ENCODE assay signal across 21 cellular contexts in genomic region chr11:1942541-1943260, GRCh38. TPM values are rescaled to one million over a fixed set of nuclear protein-coding genes. Genes with fewer than 3 reads are reported as not detected.
DNase-seq lines count a peak whose midpoint lies in the region; ATAC-seq and TF ChIP-seq lines count a peak whose summit lies in the region.
"Had no signal": no experiment of that assay in that cellular context is flagged by ENCODE, and none has a peak within 500 bp of the region (broad histone marks: within the 10 kb centered on the region; RNA-seq: fewer than 3 reads in every experiment).

No MANE protein-coding gene starts in this region.

- TF ChIP-seq RAD21 in SK-N-SH (IDR thresholded peaks at IDR 0.05; ENCODE audit: low read length), result no peak

- peaks cover 9% of the 10 kb centered on the region for H3K27me3 Mint-ChIP-seq in activated naive CD4-positive, alpha-beta T cell treated with anti-CD3 and anti-CD28 coated beads, Interleukin-2, amount 10 ng/mL, durations not matched to agents 7 days and 5 days
- H3K27me3 Mint-ChIP-seq in activated naive CD4-positive, alpha-beta T cell treated with anti-CD3 and anti-CD28 coated beads for 36 hours (ENCODE audit: low read depth), result no peaks in the 10 kb centered on the region
- H3K27me3 Mint-ChIP-seq in type B pancreatic cell, result no peaks in the 10 kb centered on the region
- H3K27me3 Mint-ChIP-seq: activated T-helper 17 cell treated with anti-CD3 and anti-CD28 coated beads, Interleukin-2, amount 50 U/mL, for 72 hours had no signal

- TF ChIP-seq CTCF in RWPE1 (conservative IDR thresholded peaks at IDR 0.05; ENCODE audit: low read depth), result no peak
- TF ChIP-seq CTCF in lower lobe of right lung (IDR thresholded peaks at IDR 0.05), result no peak
- TF ChIP-seq CTCF in type B pancreatic cell (conservative IDR thresholded peaks at IDR 0.05), result no peak
- TF ChIP-seq CTCF in SK-N-SH (IDR thresholded peaks at IDR 0.05), result no peak

- peaks cover 4% of the 10 kb centered on the region for H3K27me3 ChIP-seq in lower lobe of right lung (ENCODE audit: low read depth)
- no peaks in the 10 kb centered on the region for H3K27me3 ChIP-seq in SK-N-SH (ENCODE audit: insufficient read depth)
- no peaks in the 10 kb centered on the region for H3K27me3 ChIP-seq in HAP-1 (ENCODE audit: low read depth)
- H3K27me3 ChIP-seq: colonic mucosa, upper lobe of left lung had no signal

- H3K9ac ChIP-seq in SK-N-SH, result no peak overlapping the region
- H3K9ac ChIP-seq: parathyroid adenoma had no signal

- intact Hi-C loops in activated naive CD4-positive, alpha-beta T cell treated with anti-CD3 and anti-CD28 coated beads for 36 hours (cut with micrococcal nuclease), result no loop called here
- intact Hi-C loops in lower lobe of right lung (cut with DNase I), result no loop called here

- no peaks in the 10 kb centered on the region for H3K9me2 ChIP-seq in SK-N-SH

- in situ Hi-C loops in HAP-1 (cut with MboI; ENCODE audit: low sequenced_read_pairs), result no loop called here

- no peak overlapping the region for H3K27ac Mint-ChIP-seq in activated naive CD4-positive, alpha-beta T cell treated with anti-CD3 and anti-CD28 coated beads, Interleukin-2, amount 10 ng/mL, durations not matched to agents 7 days and 5 days
- H3K27ac Mint-ChIP-seq in activated naive CD4-positive, alpha-beta T cell treated with anti-CD3 and anti-CD28 coated beads for 36 hours, result no peak overlapping the region
- H3K27ac Mint-ChIP-seq in type B pancreatic cell, result peak overlapping the region; percentile 39
- H3K27ac Mint-ChIP-seq: activated T-helper 17 cell treated with anti-CD3 and anti-CD28 coated beads, Interleukin-2, amount 50 U/mL, for 72 hours; CD8-positive, alpha-beta T cell; stimulated activated memory B cell treated with anti-CD40 and anti-IgM and Interleukin-4, amounts not matched to agents 10 μg/mL and 1 μg/mL and 100 μg/mL, for 72 hours had no signal

- no peaks in the 10 kb centered on the region for H4K20me1 ChIP-seq in SK-N-SH (ENCODE audit: insufficient read depth)

- H3K27ac ChIP-seq in RWPE1 (peak overlapping the region; percentile 75), lower lobe of right lung (no peak overlapping the region), SK-N-SH (ENCODE audit: low read depth in 2 of 2, low read length in 1 of 2) (no peak overlapping the region; a peak in 1 of 4 replicates)
- H3K27ac ChIP-seq: colonic mucosa, parathyroid adenoma, upper lobe of left lung had no signal

- no peak overlapping the region for H2AFZ ChIP-seq in SK-N-SH (ENCODE audit: low read depth)
- H2AFZ ChIP-seq: parathyroid adenoma had no signal

- peak; percentile 13 for DNase-seq in activated naive CD4-positive, alpha-beta T cell treated with anti-CD3 and anti-CD28 coated beads, Interleukin-2, amount 10 ng/mL, durations not matched to agents 7 days and 5 days
- DNase-seq in activated naive CD4-positive, alpha-beta T cell treated with anti-CD3 and anti-CD28 coated beads for 36 hours, result no peak
- DNase-seq in RWPE1 (ENCODE audit: low spot score) (no peak), lower lobe of right lung (peak; percentile 30), type B pancreatic cell (ENCODE audit: extremely low spot score, unreplicated experiment) (peak; percentile 53), SK-N-SH (no peak), HAP-1 (ENCODE audit: low spot score in 2 of 2) (no peak)
- no peak for DNase-seq in stimulated activated CD8-positive, alpha-beta memory T cell treated with anti-CD3 and anti-CD28 coated beads, Interleukin-4, amount 100 ng/mL, for 48 hours
- DNase-seq: colonic mucosa, foreskin fibroblast, Kasumi-1, NCI-H774, SW 1271 had no signal

- H3K4me2 ChIP-seq in SK-N-SH, result no peak overlapping the region

- ATAC-seq in lower lobe of right lung, result no peak
- ATAC-seq: activated T-helper 17 cell treated with anti-CD3 and anti-CD28 coated beads, Interleukin-2, amount 50 U/mL, for 72 hours; CD8-positive, alpha-beta T cell; HCT116; stimulated activated memory B cell treated with anti-CD40 and anti-IgM and Interleukin-4, amounts not matched to agents 10 μg/mL and 1 μg/mL and 100 μg/mL, for 72 hours had no signal

- H3K36me3 ChIP-seq in lower lobe of right lung (no peaks in the 10 kb centered on the region), SK-N-SH (replicated peaks in 1 of 2; ENCODE audit: control insufficient read depth in 1 of 2, insufficient read depth in 2 of 2, low read length in 1 of 2) (no peaks in the 10 kb centered on the region), HAP-1 (replicated peaks) (no peaks in the 10 kb centered on the region)
- H3K36me3 ChIP-seq: colonic mucosa, upper lobe of left lung had no signal

- no peaks in the 10 kb centered on the region for H3K9me3 ChIP-seq in lower lobe of right lung
- H3K9me3 ChIP-seq in SK-N-SH, result no peaks in the 10 kb centered on the region
- no peaks in the 10 kb centered on the region for H3K9me3 ChIP-seq in HAP-1
- H3K9me3 ChIP-seq: colonic mucosa, upper lobe of left lung had no signal

- CTCF ChIA-PET in activated naive CD4-positive, alpha-beta T cell treated with anti-CD3 and anti-CD28 coated beads, Interleukin-2, amount 10 ng/mL, durations not matched to agents 7 days and 5 days (lab: Charles Lee), result interaction anchor here (1.2 kb wide), 1 partner anchor 109 kb away, joined by 3 read pairs; no protein-coding TSS in a partner anchor
- CTCF ChIA-PET in activated naive CD4-positive, alpha-beta T cell treated with anti-CD3 and anti-CD28 coated beads for 36 hours (lab: Charles Lee), result interaction anchor here (1.0 kb wide), 1 partner anchor 106 kb away, joined by 3 read pairs; no protein-coding TSS in a partner anchor
- CTCF ChIA-PET in RWPE1 (lab: Yijun Ruan, JAX), result no interaction called here
- CTCF ChIA-PET in SK-N-SH (lab: Yijun Ruan, JAX), result interaction anchor here (0.5 to 2.2 kb wide), 6 partner anchors 39 to 290 kb away, joined by 3 to 13 read pairs (median 4); no protein-coding TSS in a partner anchor

- no peaks in the 10 kb centered on the region for H3K9me3 Mint-ChIP-seq in activated naive CD4-positive, alpha-beta T cell treated with anti-CD3 and anti-CD28 coated beads, Interleukin-2, amount 10 ng/mL, durations not matched to agents 7 days and 5 days
- H3K9me3 Mint-ChIP-seq in activated naive CD4-positive, alpha-beta T cell treated with anti-CD3 and anti-CD28 coated beads for 36 hours, result no peaks in the 10 kb centered on the region
- no peaks in the 10 kb centered on the region for H3K9me3 Mint-ChIP-seq in type B pancreatic cell
- H3K9me3 Mint-ChIP-seq: activated T-helper 17 cell treated with anti-CD3 and anti-CD28 coated beads, Interleukin-2, amount 50 U/mL, for 72 hours; CD8-positive, alpha-beta T cell; stimulated activated memory B cell treated with anti-CD40 and anti-IgM and Interleukin-4, amounts not matched to agents 10 μg/mL and 1 μg/mL and 100 μg/mL, for 72 hours had no signal

- peaks cover 4% of the 10 kb centered on the region for H3K4me1 Mint-ChIP-seq in activated naive CD4-positive, alpha-beta T cell treated with anti-CD3 and anti-CD28 coated beads, Interleukin-2, amount 10 ng/mL, durations not matched to agents 7 days and 5 days
- peaks cover 3% of the 10 kb centered on the region for H3K4me1 Mint-ChIP-seq in activated naive CD4-positive, alpha-beta T cell treated with anti-CD3 and anti-CD28 coated beads for 36 hours (ENCODE audit: low read depth)
- peaks cover 25% of the 10 kb centered on the region for H3K4me1 Mint-ChIP-seq in type B pancreatic cell (ENCODE audit: unreplicated experiment)

- no peaks in the 10 kb centered on the region for H3K4me1 ChIP-seq in lower lobe of right lung
- H3K4me1 ChIP-seq in SK-N-SH (ENCODE audit: control insufficient read depth in 1 of 2, insufficient read depth in 2 of 2, low read depth in 1 of 2, low read length in 1 of 2), result peaks cover 0 to 24% of the 10 kb centered on the region in 2 experiments; a peak in 1 of 4 replicates
- peaks cover 3% of the 10 kb centered on the region; the same call in 1 of the 2 replicates for H3K4me1 ChIP-seq in HAP-1
- H3K4me1 ChIP-seq: colonic mucosa, parathyroid adenoma had no signal

- H3K79me2 ChIP-seq in SK-N-SH (ENCODE audit: insufficient read depth), result no peaks in the 10 kb centered on the region
- H3K79me2 ChIP-seq: parathyroid adenoma had no signal

- TF ChIP-seq EP300 in SK-N-SH (IDR thresholded peaks at IDR 0.05; ENCODE audit: borderline replicate concordance in 1 of 2, low read depth in 1 of 2, low read length in 1 of 2), result no peak

- 89% methylated on average over 7 of the region's 10 CpGs for WGBS in SK-N-SH (ENCODE audit: low lambda C conversion rate)

- POLR2A ChIA-PET in RWPE1 (lab: Yijun Ruan, JAX; ENCODE audit: low non-redundant PET), result no interaction called here
- POLR2A ChIA-PET in SK-N-SH (lab: Yijun Ruan, JAX), result interaction anchor here (1.2 kb wide), 1 partner anchor 55 kb away, joined by 5 read pairs; the partner anchor contains the start of gene H19

- no peak overlapping the region for H3K4me3 ChIP-seq in lower lobe of right lung
- H3K4me3 ChIP-seq in SK-N-SH (ENCODE audit: low read depth in 2 of 2, low read length in 1 of 2), result no peak overlapping the region
- no peak overlapping the region for H3K4me3 ChIP-seq in HAP-1
- H3K4me3 ChIP-seq: colonic mucosa, upper lobe of left lung had no signal

- no peak overlapping the region for H3K4me3 Mint-ChIP-seq in activated naive CD4-positive, alpha-beta T cell treated with anti-CD3 and anti-CD28 coated beads, Interleukin-2, amount 10 ng/mL, durations not matched to agents 7 days and 5 days
- no peak overlapping the region for H3K4me3 Mint-ChIP-seq in activated naive CD4-positive, alpha-beta T cell treated with anti-CD3 and anti-CD28 coated beads for 36 hours
- no peak overlapping the region for H3K4me3 Mint-ChIP-seq in type B pancreatic cell
- H3K4me3 Mint-ChIP-seq: activated T-helper 17 cell treated with anti-CD3 and anti-CD28 coated beads, Interleukin-2, amount 50 U/mL, for 72 hours; CD8-positive, alpha-beta T cell; stimulated activated memory B cell treated with anti-CD40 and anti-IgM and Interleukin-4, amounts not matched to agents 10 μg/mL and 1 μg/mL and 100 μg/mL, for 72 hours had no signal

- peaks cover 4% of the 10 kb centered on the region for H3F3A ChIP-seq in SK-N-SH (replicated peaks; ENCODE audit: insufficient read depth)

- no peaks in the 10 kb centered on the region for H3K36me3 Mint-ChIP-seq in activated naive CD4-positive, alpha-beta T cell treated with anti-CD3 and anti-CD28 coated beads, Interleukin-2, amount 10 ng/mL, durations not matched to agents 7 days and 5 days
- no peaks in the 10 kb centered on the region for H3K36me3 Mint-ChIP-seq in activated naive CD4-positive, alpha-beta T cell treated with anti-CD3 and anti-CD28 coated beads for 36 hours (ENCODE audit: low read depth)
- H3K36me3 Mint-ChIP-seq in type B pancreatic cell, result no peaks in the 10 kb centered on the region
- H3K36me3 Mint-ChIP-seq: CD8-positive, alpha-beta T cell; stimulated activated memory B cell treated with anti-CD40 and anti-IgM and Interleukin-4, amounts not matched to agents 10 μg/mL and 1 μg/mL and 100 μg/mL, for 72 hours had no signal

RNA-seq across cellular contexts. Expression of gene MRPL23, which starts 4.4 kb away (rescaled TPM):
- total RNA-seq in activated naive CD4-positive, alpha-beta T cell treated with anti-CD3 and anti-CD28 coated beads for 36 hours, result 100 to 1,000 TPM; 125 to 127 TPM
- 59.2 TPM for total RNA-seq in lower lobe of right lung
- 40.0 and 46.1 TPM in 2 replicates for total RNA-seq in type B pancreatic cell (ENCODE audit: low replicate concordance)
- polyA plus RNA-seq in SK-N-SH (2012; rRNA removed), result 226 and 264 TPM in 2 replicates
- 143 and 217 TPM in 2 replicates for polyA plus RNA-seq in SK-N-SH (2012; cell fraction: cytosol; rRNA removed)
- polyA plus RNA-seq in SK-N-SH (2012; cell fraction: nucleus; rRNA removed), result 105 and 186 TPM in 2 replicates

RNA-seq across cellular contexts. Expression of gene TNNT3, which starts 23.2 kb away (rescaled TPM):
- 1 to 10 TPM; 2.3 to 3.3 TPM for total RNA-seq in activated naive CD4-positive, alpha-beta T cell treated with anti-CD3 and anti-CD28 coated beads for 36 hours
- total RNA-seq in lower lobe of right lung (4.7 TPM), type B pancreatic cell (ENCODE audit: low replicate concordance) (17.3 and 40.9 TPM in 2 replicates)
- not detected in 2 replicates for polyA plus RNA-seq in SK-N-SH (2012; rRNA removed)
- not detected in 2 replicates for polyA plus RNA-seq in SK-N-SH (2012; cell fraction: cytosol; rRNA removed)
- 0.08 TPM in 1 of 2 replicates, not detected in the other for polyA plus RNA-seq in SK-N-SH (2012; cell fraction: nucleus; rRNA removed)
- total RNA-seq: endothelial cell of umbilical vein had no signal
- polyA plus RNA-seq: endothelial cell of umbilical vein had no signal

RNA-seq across cellular contexts. Expression of gene PRR33, which starts 51.0 kb away (rescaled TPM):
- total RNA-seq in activated naive CD4-positive, alpha-beta T cell treated with anti-CD3 and anti-CD28 coated beads for 36 hours, result under 1 TPM; 0.07 to 0.12 TPM
- total RNA-seq in lower lobe of right lung (not detected), type B pancreatic cell (ENCODE audit: low replicate concordance) (not detected in 2 replicates)
- polyA plus RNA-seq in SK-N-SH (2012; rRNA removed), result not detected in 2 replicates
- not detected in 2 replicates for polyA plus RNA-seq in SK-N-SH (2012; cell fraction: cytosol; rRNA removed)
- not detected in 2 replicates for polyA plus RNA-seq in SK-N-SH (2012; cell fraction: nucleus; rRNA removed)
- total RNA-seq: CD8-positive, alpha-beta T cell; colonic mucosa; endothelial cell of umbilical vein; upper lobe of left lung had no signal
- polyA plus RNA-seq: endothelial cell of umbilical vein had no signal

RNA-seq across cellular contexts. Expression of gene H19, which starts 54.9 kb away (rescaled TPM):
- total RNA-seq in activated naive CD4-positive, alpha-beta T cell treated with anti-CD3 and anti-CD28 coated beads for 36 hours, result not detected
- total RNA-seq in lower lobe of right lung (87.6 TPM), type B pancreatic cell (ENCODE audit: low replicate concordance) (12,320 and 19,345 TPM in 2 replicates)
- polyA plus RNA-seq in SK-N-SH (2012; rRNA removed), result 3.7 and 4.6 TPM in 2 replicates
- polyA plus RNA-seq in SK-N-SH (2012; cell fraction: cytosol; rRNA removed), result 4.5 and 6.8 TPM in 2 replicates
- 1.9 and 4.0 TPM in 2 replicates for polyA plus RNA-seq in SK-N-SH (2012; cell fraction: nucleus; rRNA removed)
- total RNA-seq: activated CD8-positive, alpha-beta memory T cell treated with anti-CD3 and anti-CD28 coated beads for 36 hours; activated T-helper 17 cell treated with anti-CD3 and anti-CD28 coated beads, Interleukin-2, amount 50 U/mL, for 72 hours; CD8-positive, alpha-beta T cell had no signal

Comparison
In these comparisons a context has a peak if more than half of its experiments do, and no peak if none do; other contexts are left out.
1. DNase-seq: peak in activated naive CD4-positive, alpha-beta T cell treated with anti-CD3 and anti-CD28 coated beads, Interleukin-2, amount 10 ng/mL, durations not matched to agents 7 days and 5 days (single experiment), lower lobe of right lung (single experiment) and type B pancreatic cell (single experiment); none in activated naive CD4-positive, alpha-beta T cell treated with anti-CD3 and anti-CD28 coated beads for 36 hours (single experiment), RWPE1 (single experiment), SK-N-SH (single experiment), HAP-1 (0 of 2) and stimulated activated CD8-positive, alpha-beta memory T cell treated with anti-CD3 and anti-CD28 coated beads, Interleukin-4, amount 100 ng/mL, for 48 hours (single experiment).